Comparison of ENCODE assay signal across 12 cellular contexts in genomic region chr13:33744589-33745369, GRCh38.
DNase-seq lines count a peak whose midpoint lies in the region; ATAC-seq and TF ChIP-seq lines count a peak whose summit lies in the region.
"Had no signal": no experiment of that assay in that cellular context is flagged by ENCODE, and none has a peak within 500 bp of the region (broad histone marks: within the 10 kb centered on the region; RNA-seq: fewer than 3 reads in every experiment).

No MANE protein-coding gene starts in this region.

- peak overlapping the region; percentile 58 for H3K27ac Mint-ChIP-seq in activated CD4-positive, alpha-beta T cell treated with anti-CD3 and anti-CD28 coated beads, Interleukin-2, amount 10 ng/mL, durations not matched to agents 7 days and 5 days

- H3K4me3 ChIP-seq in body of pancreas: no peak overlapping the region
- H3K4me3 ChIP-seq: HAP-1, Peyer's patch had no signal

- H3K27ac ChIP-seq in body of pancreas: peak overlapping the region; percentile 47 to 74 (median 60)
- H3K27ac ChIP-seq: Peyer's patch had no signal

- no peak for TF ChIP-seq CTCF in body of pancreas (IDR thresholded peaks at IDR 0.05)

- intact Hi-C loops in body of pancreas (cut with DNase I): no loop called here
- intact Hi-C loops in sciatic nerve (cut with DNase I): no loop called here

- peaks cover 28% of the 10 kb centered on the region for H3K4me1 ChIP-seq in body of pancreas
- H3K4me1 ChIP-seq: BE2C, Peyer's patch had no signal

- no peak for TF ChIP-seq POLR2A in body of pancreas (IDR thresholded peaks at IDR 0.05)

- no peak overlapping the region for H3K4me3 Mint-ChIP-seq in activated CD4-positive, alpha-beta T cell treated with anti-CD3 and anti-CD28 coated beads, Interleukin-2, amount 10 ng/mL, durations not matched to agents 7 days and 5 days
- H3K4me3 Mint-ChIP-seq: neural crest cell had no signal

- CTCF ChIA-PET in activated CD4-positive, alpha-beta T cell treated with anti-CD3 and anti-CD28 coated beads, Interleukin-2, amount 10 ng/mL, durations not matched to agents 7 days and 5 days (lab: Charles Lee): interaction anchor here (1.0 kb wide), 1 partner anchor 17 kb away, joined by 3 read pairs; no protein-coding TSS in a partner anchor

- no peak for DNase-seq in activated CD4-positive, alpha-beta T cell treated with anti-CD3 and anti-CD28 coated beads, Interleukin-2, amount 10 ng/mL, durations not matched to agents 7 days and 5 days
- no peak for DNase-seq in activated CD4-positive, alpha-beta T cell treated with anti-CD3 and anti-CD28 coated beads for 4 hours
- DNase-seq in NCI-H1092 treated with DMSO at 0.1 percent for 48 hours (lab: John Stamatoyannopoulos, UW) (peak; percentile 64), body of pancreas (peak; percentile 62 to 77 (median 68)), sciatic nerve (ENCODE audit: low spot score) (no peak), AML-193 (lab: John Stamatoyannopoulos, UW) (no peak)
- DNase-seq: BE2C, Peyer's patch had no signal

- no peaks in the 10 kb centered on the region for H3K9me3 ChIP-seq in body of pancreas
- H3K9me3 ChIP-seq: BE2C, Peyer's patch had no signal

- H3K36me3 ChIP-seq in body of pancreas (replicated peaks in 1 of 2; ENCODE audit: insufficient read depth in 1 of 2, low read depth in 2 of 2): no peaks in the 10 kb centered on the region
- H3K36me3 ChIP-seq: BE2C, HAP-1, Peyer's patch had no signal

- ATAC-seq in body of pancreas (peak; percentile 86), sciatic nerve (peak; percentile 78), HG03095 (IDR thresholded peaks at IDR 0.05; ENCODE audit: unreplicated experiment) (no peak), HG03520 (IDR thresholded peaks at IDR 0.05; ENCODE audit: unreplicated experiment) (no peak)

- no peaks in the 10 kb centered on the region for H3K27me3 Mint-ChIP-seq in activated CD4-positive, alpha-beta T cell treated with anti-CD3 and anti-CD28 coated beads, Interleukin-2, amount 10 ng/mL, durations not matched to agents 7 days and 5 days

- H3K4me1 Mint-ChIP-seq in activated CD4-positive, alpha-beta T cell treated with anti-CD3 and anti-CD28 coated beads, Interleukin-2, amount 10 ng/mL, durations not matched to agents 7 days and 5 days: peaks cover 19% of the 10 kb centered on the region

- H3K9me3 Mint-ChIP-seq in activated CD4-positive, alpha-beta T cell treated with anti-CD3 and anti-CD28 coated beads, Interleukin-2, amount 10 ng/mL, durations not matched to agents 7 days and 5 days: peaks cover 2% of the 10 kb centered on the region
- H3K9me3 Mint-ChIP-seq: neural crest cell had no signal

- H3K27me3 ChIP-seq in body of pancreas: no peaks in the 10 kb centered on the region
- H3K27me3 ChIP-seq: BE2C, Peyer's patch had no signal

- 49 to 51% methylated on average over 3 of the region's 3 CpGs for WGBS in body of pancreas, 2 donors

- POLR2A ChIA-PET in activated CD4-positive, alpha-beta T cell treated with anti-CD3 and anti-CD28 coated beads, Interleukin-2, amount 10 ng/mL, durations not matched to agents 7 days and 5 days (lab: Charles Lee): no interaction called here

- H3K36me3 Mint-ChIP-seq in activated CD4-positive, alpha-beta T cell treated with anti-CD3 and anti-CD28 coated beads, Interleukin-2, amount 10 ng/mL, durations not matched to agents 7 days and 5 days (ENCODE audit: low read depth): no peaks in the 10 kb centered on the region

Comparison
In these comparisons a context has a peak if more than half of its experiments do, and no peak if none do; other contexts are left out.
1. DNase-seq: peak in NCI-H1092 treated with DMSO at 0.1 percent for 48 hours (single experiment) and body of pancreas (4 of 4); none in activated CD4-positive, alpha-beta T cell treated with anti-CD3 and anti-CD28 coated beads, Interleukin-2, amount 10 ng/mL, durations not matched to agents 7 days and 5 days (single experiment), activated CD4-positive, alpha-beta T cell treated with anti-CD3 and anti-CD28 coated beads for 4 hours (0 of 2), sciatic nerve (single experiment) and AML-193 (0 of 2).
2. ATAC-seq: peak in body of pancreas (single experiment) and sciatic nerve (single experiment); none in HG03095 (single experiment) and HG03520 (single experiment).